Comparison of ENCODE assay signal across 10 cellular contexts in the genomic region with DNA sequence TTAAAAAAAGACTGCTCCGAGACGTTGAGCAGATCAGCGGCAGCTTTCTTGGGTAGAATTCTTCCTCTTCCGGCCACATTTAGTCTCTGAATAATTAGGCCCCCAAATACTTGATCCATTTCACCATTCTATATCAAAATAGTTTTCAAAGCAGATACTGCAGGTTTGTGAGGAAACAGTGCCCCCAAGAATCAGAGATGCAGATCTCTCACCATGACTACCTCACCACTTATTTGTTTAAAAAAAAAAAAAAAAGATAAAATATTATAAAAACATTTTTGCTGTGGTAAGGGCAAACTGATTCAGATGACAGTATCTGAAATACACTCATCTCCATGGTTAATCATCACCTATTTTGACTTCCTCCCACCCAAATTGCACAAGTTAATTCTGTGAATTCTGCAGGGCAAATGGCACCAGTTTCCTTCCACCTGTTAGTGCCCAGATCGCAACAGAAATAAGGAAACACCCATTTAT.
DNase-seq lines count a peak whose midpoint lies in the region; ATAC-seq and TF ChIP-seq lines count a peak whose summit lies in the region.
"Had no signal": no experiment of that assay in that cellular context is flagged by ENCODE, and none has a peak within 500 bp of the region (broad histone marks: within the 10 kb centered on the region; RNA-seq: fewer than 3 reads in every experiment).

No MANE protein-coding gene starts in this region.

- H3K9me2 ChIP-seq in Loucy (replicated peaks; ENCODE audit: low read depth, low read length): no peaks in the 10 kb centered on the region

- no peak overlapping the region for H4K5ac ChIP-seq in mesendoderm (ENCODE audit: low read length)

- H3K9ac ChIP-seq in Loucy (ENCODE audit: low read depth, low read length, poor library complexity, severe bottlenecking) (peak overlapping the region; percentile 6), colonic mucosa (ENCODE audit: low read depth in 2 of 2, low read length in 2 of 2) (no peak overlapping the region), subcutaneous abdominal adipose tissue (ENCODE audit: low read length in 5 of 5) (peak overlapping the region in 1 of 5 donors; percentile 27), mesendoderm (ENCODE audit: low read length) (no peak overlapping the region)

- H3K27me3 Mint-ChIP-seq in activated naive CD4-positive, alpha-beta T cell treated with anti-CD3 and anti-CD28 coated beads, Interleukin-2, amount 50 U/mL, for 24 hours: no peaks in the 10 kb centered on the region

- ATAC-seq in HG02852 (IDR thresholded peaks at IDR 0.05; ENCODE audit: unreplicated experiment): no peak

- H3K56ac ChIP-seq in mesendoderm (ENCODE audit: low read length): no peak overlapping the region

- H3K9me3 Mint-ChIP-seq in activated naive CD4-positive, alpha-beta T cell treated with anti-CD3 and anti-CD28 coated beads, Interleukin-2, amount 50 U/mL, for 24 hours: peaks cover 6% of the 10 kb centered on the region

- peak overlapping the region; percentile 99 for H3K27ac Mint-ChIP-seq in activated naive CD4-positive, alpha-beta T cell treated with anti-CD3 and anti-CD28 coated beads, Interleukin-2, amount 50 U/mL, for 24 hours

- no peaks in the 10 kb centered on the region; the same call in 1 of the 2 replicates for H3F3A ChIP-seq in Loucy (ENCODE audit: low read depth)

- no peak overlapping the region for H3K4ac ChIP-seq in mesendoderm (ENCODE audit: low read depth, low read length)

- peaks cover 8% of the 10 kb centered on the region; the same call in 1 of the 2 replicates for H3K36me3 ChIP-seq in Loucy (ENCODE audit: insufficient read depth, low read length)
- H3K36me3 ChIP-seq in colonic mucosa: no peaks in the 10 kb centered on the region
- peaks cover 0 to 14% (median 9%) of the 10 kb centered on the region in 5 donors for H3K36me3 ChIP-seq in subcutaneous abdominal adipose tissue (ENCODE audit: control insufficient read depth in 5 of 5, insufficient read depth in 5 of 5, low read length in 5 of 5)
- no peaks in the 10 kb centered on the region for H3K36me3 ChIP-seq in mesendoderm (ENCODE audit: control insufficient read depth, insufficient read depth, low read length)

- intact Hi-C loops in colonic mucosa (cut with DNase I): no loop called here

- no peak overlapping the region for H3K18ac ChIP-seq in mesendoderm (ENCODE audit: low read length)

- H4K8ac ChIP-seq in mesendoderm (ENCODE audit: low read depth, low read length): no peak overlapping the region

- no peak overlapping the region for H2BK5ac ChIP-seq in mesendoderm (ENCODE audit: low read length)

- peaks cover 23% of the 10 kb centered on the region for H3K79me1 ChIP-seq in mesendoderm (ENCODE audit: low read length)

- H3K4me1 Mint-ChIP-seq in activated naive CD4-positive, alpha-beta T cell treated with anti-CD3 and anti-CD28 coated beads, Interleukin-2, amount 50 U/mL, for 24 hours: peaks cover 100% of the 10 kb centered on the region

- no peak overlapping the region for H2AK5ac ChIP-seq in mesendoderm (ENCODE audit: low read length)

- H3K9me3 ChIP-seq in Loucy (ENCODE audit: insufficient read depth, low read depth, low read length) (no peaks in the 10 kb centered on the region), colonic mucosa (no peaks in the 10 kb centered on the region), subcutaneous abdominal adipose tissue (ENCODE audit: control insufficient read depth in 5 of 5, low read length in 5 of 5) (peaks cover 0 to 4% (median 3%) of the 10 kb centered on the region in 5 donors)

- no peak overlapping the region for H2BK15ac ChIP-seq in mesendoderm (replicated peaks; ENCODE audit: low read depth)

- peaks cover 17% of the 10 kb centered on the region for H4K20me1 ChIP-seq in Loucy (ENCODE audit: insufficient read depth, low read length, poor library complexity, severe bottlenecking)

- peaks cover 39% of the 10 kb centered on the region for H3K79me2 ChIP-seq in Loucy (ENCODE audit: insufficient read depth, low read length)
- H3K79me2 ChIP-seq in mesendoderm (ENCODE audit: control insufficient read depth, insufficient read depth, low read length): peaks cover 9% of the 10 kb centered on the region

- H3K4me3 ChIP-seq in Loucy (ENCODE audit: low read length, poor library complexity, severe bottlenecking) (no peak overlapping the region), colonic mucosa (no peak overlapping the region), subcutaneous abdominal adipose tissue (ENCODE audit: low read depth in 1 of 5, low read length in 5 of 5) (no peak overlapping the region), mesendoderm (ENCODE audit: low read length) (no peak overlapping the region)

- 0 out of 2 replicates have a peak, but pooled peaks have one; percentile 8 for TF ChIP-seq CTCF in Loucy (conservative IDR thresholded peaks at IDR 0.05; ENCODE audit: low read length)
- TF ChIP-seq CTCF in colonic mucosa (IDR thresholded peaks at IDR 0.05): no peak

- no CpG with 5 or more reads among the region's 5 CpGs for WGBS in mesendoderm (ENCODE audit: extremely low coverage, insufficient coverage, low lambda C conversion rate)

- no peak for DNase-seq in activated naive CD4-positive, alpha-beta T cell treated with Interleukin-2 at 50 U/mL for 16 hours
- DNase-seq in colonic mucosa: no peak
- no peak for DNase-seq in GM19238 (ENCODE audit: insufficient read length, low spot score)
- no peak for DNase-seq in mesendoderm
- DNase-seq: dermis blood vessel endothelial cell, OCI-M1 had no signal

- no peak overlapping the region for H2BK120ac ChIP-seq in mesendoderm (ENCODE audit: low read depth, low read length)

- H2AFZ ChIP-seq in Loucy (ENCODE audit: low read length): no peak overlapping the region

- no peaks in the 10 kb centered on the region for H3K27me3 ChIP-seq in Loucy (ENCODE audit: insufficient read depth, low read length, poor library complexity, severe bottlenecking)
- no peaks in the 10 kb centered on the region for H3K27me3 ChIP-seq in colonic mucosa
- no peaks in the 10 kb centered on the region for H3K27me3 ChIP-seq in subcutaneous abdominal adipose tissue (ENCODE audit: control insufficient read depth in 5 of 5, insufficient read depth in 4 of 5, low read length in 5 of 5)
- H3K27me3 ChIP-seq in mesendoderm (ENCODE audit: insufficient read depth, low read length, poor library complexity): no peaks in the 10 kb centered on the region

- H3K27ac ChIP-seq in colonic mucosa (peak overlapping the region; percentile 6), subcutaneous abdominal adipose tissue (ENCODE audit: low read depth, low read length) (peak overlapping the region; percentile 81), mesendoderm (ENCODE audit: low read depth, low read length) (no peak overlapping the region)

- H3K23ac ChIP-seq in mesendoderm (ENCODE audit: low read length): no peak overlapping the region

- peak overlapping the region; percentile 89 for H3K4me3 Mint-ChIP-seq in activated naive CD4-positive, alpha-beta T cell treated with anti-CD3 and anti-CD28 coated beads, Interleukin-2, amount 50 U/mL, for 24 hours

- peaks cover 36% of the 10 kb centered on the region for H3K36me3 Mint-ChIP-seq in activated naive CD4-positive, alpha-beta T cell treated with anti-CD3 and anti-CD28 coated beads, Interleukin-2, amount 50 U/mL, for 24 hours

- H3K4me2 ChIP-seq in Loucy (ENCODE audit: low read depth, low read length, poor library complexity, severe bottlenecking) (peak overlapping the region; percentile 54), mesendoderm (ENCODE audit: low read length) (no peak overlapping the region)

- peaks cover 58% of the 10 kb centered on the region for H3K4me1 ChIP-seq in Loucy (ENCODE audit: insufficient read depth, low read length, poor library complexity, severe bottlenecking)
- H3K4me1 ChIP-seq in colonic mucosa: no peaks in the 10 kb centered on the region
- peaks cover 4 to 73% (median 58%) of the 10 kb centered on the region in 5 donors for H3K4me1 ChIP-seq in subcutaneous abdominal adipose tissue (ENCODE audit: control insufficient read depth in 5 of 5, insufficient read depth in 5 of 5, low read length in 5 of 5)
- peaks cover 2% of the 10 kb centered on the region for H3K4me1 ChIP-seq in mesendoderm (ENCODE audit: control insufficient read depth, low read depth, low read length)
